ENCODE assay signal across 8 cellular contexts in the genomic region with DNA sequence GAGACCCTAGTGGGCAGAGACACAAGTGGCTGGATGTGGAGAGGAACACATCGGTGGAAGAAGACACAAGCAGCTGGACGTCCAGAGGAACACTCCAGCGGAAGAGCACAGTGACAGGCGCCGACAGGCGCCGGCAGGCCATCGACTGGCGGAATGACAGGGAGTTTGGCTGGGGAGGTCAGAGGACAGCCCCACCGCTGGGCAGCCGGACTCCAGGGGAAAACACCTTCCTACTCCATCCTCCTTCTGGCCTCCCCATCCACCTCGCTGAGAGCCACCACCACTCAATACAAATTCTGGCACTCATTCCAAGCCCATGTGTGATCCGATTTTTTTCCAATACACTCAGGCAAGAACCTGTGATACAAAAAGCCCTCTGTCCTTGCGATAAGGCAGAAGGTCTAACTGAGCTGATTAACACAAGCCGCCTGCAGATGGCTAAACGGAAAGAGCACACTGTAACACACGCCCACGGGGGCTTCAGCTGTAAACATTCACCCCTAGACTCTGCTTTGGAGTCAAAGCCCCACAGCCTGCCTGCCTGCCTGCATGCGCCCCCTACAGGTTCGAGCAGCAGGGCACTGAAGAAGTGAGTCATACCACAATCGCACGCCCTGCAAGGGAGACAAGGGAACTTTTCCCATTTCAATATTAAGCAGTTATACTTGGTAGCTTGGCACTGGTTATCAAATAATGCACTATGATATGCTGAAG. TPM values are rescaled to one million over a fixed set of nuclear protein-coding genes. Genes with fewer than 3 reads are reported as not detected.
DNase-seq lines count a peak whose midpoint lies in the region; ATAC-seq and TF ChIP-seq lines count a peak whose summit lies in the region.

No MANE protein-coding gene starts in this region.

- intact Hi-C loops in body of pancreas (cut with DNase I) (no loop called here), mucosa of descending colon (cut with DNase I, micrococcal nuclease) (no loop called here), vagina (cut with DNase I) (no loop called here)

- no peaks in the 10 kb centered on the region for H3K27me3 ChIP-seq in HUES6 (ENCODE audit: control insufficient read depth, insufficient read depth, low read length)
- H3K27me3 ChIP-seq in body of pancreas = no peaks in the 10 kb centered on the region
- H3K27me3 ChIP-seq in vagina = no peaks in the 10 kb centered on the region

- no peaks in the 10 kb centered on the region for H3K36me3 ChIP-seq in HUES6 (ENCODE audit: control insufficient read depth, insufficient read depth, low read length)
- no peaks in the 10 kb centered on the region for H3K36me3 ChIP-seq in body of pancreas (replicated peaks in 1 of 2; ENCODE audit: insufficient read depth in 1 of 2, low read depth in 2 of 2)
- H3K36me3 ChIP-seq in mucosa of descending colon (ENCODE audit: low read depth) = no peaks in the 10 kb centered on the region
- no peaks in the 10 kb centered on the region for H3K36me3 ChIP-seq in vagina

- DNase-seq in EH (ENCODE audit: low read depth) (peak; percentile 33), body of pancreas (peak; percentile 15 to 49 (median 30)), mucosa of descending colon (peak in 2 of 3 donors; percentile 5 to 26), vagina (ENCODE audit: extremely low spot score in 2 of 2) (no peak)

- H3K4me1 ChIP-seq in HUES6 (ENCODE audit: control insufficient read depth, insufficient read depth, low read length) (peaks cover 7% of the 10 kb centered on the region), body of pancreas (peaks cover 5% of the 10 kb centered on the region), mucosa of descending colon (ENCODE audit: low read depth) (no peaks in the 10 kb centered on the region), vagina (no peaks in the 10 kb centered on the region)

- no peak overlapping the region for H3K9ac ChIP-seq in HUES6 (ENCODE audit: low read length)

- no peak for ATAC-seq in body of pancreas
- ATAC-seq in mucosa of descending colon = no peak
- ATAC-seq in GM21526 (IDR thresholded peaks at IDR 0.05; ENCODE audit: low FRiP score, unreplicated experiment) = no peak
- ATAC-seq in GM21619 (IDR thresholded peaks at IDR 0.05; ENCODE audit: unreplicated experiment) = no peak
- no peak for ATAC-seq in GM19397 (IDR thresholded peaks at IDR 0.05; ENCODE audit: unreplicated experiment)

- H3K27ac ChIP-seq in HUES6 (ENCODE audit: low read depth, low read length) (no peak overlapping the region), body of pancreas (no peak overlapping the region), vagina (no peak overlapping the region)

- TF ChIP-seq POLR2A in body of pancreas (IDR thresholded peaks at IDR 0.05) = no peak
- TF ChIP-seq POLR2A in vagina (IDR thresholded peaks at IDR 0.05) = no peak

- H3K4me3 ChIP-seq in HUES6 (ENCODE audit: low read depth, low read length) = peak overlapping the region; percentile 31
- no peak overlapping the region for H3K4me3 ChIP-seq in body of pancreas
- no peak overlapping the region for H3K4me3 ChIP-seq in mucosa of descending colon
- no peak overlapping the region for H3K4me3 ChIP-seq in vagina

- TF ChIP-seq CTCF in body of pancreas (IDR thresholded peaks at IDR 0.05) (peak in 4 of 7 experiments; percentile 21 to 31 (median 24)), mucosa of descending colon (IDR thresholded peaks at IDR 0.05) (no peak), vagina (IDR thresholded peaks at IDR 0.05) (no peak)

- 37 to 56% methylated on average over 16 to 22 of the region's 22 CpGs for WGBS in body of pancreas, 2 donors

- peaks cover 8% of the 10 kb centered on the region; the same call in 1 of the 2 replicates for H3K9me3 ChIP-seq in HUES6 (ENCODE audit: control insufficient read depth, insufficient read depth, low read depth, low read length)
- no peaks in the 10 kb centered on the region for H3K9me3 ChIP-seq in body of pancreas
- no peaks in the 10 kb centered on the region for H3K9me3 ChIP-seq in mucosa of descending colon
- H3K9me3 ChIP-seq in vagina = no peaks in the 10 kb centered on the region

RNA-seq across cellular contexts. Expression of gene LRP1B, which starts 50.2 kb away (rescaled TPM):
- 1 to 10 TPM in 1 of 2 donors, under 1 TPM in 1; 0.52 to 3.0 TPM for total RNA-seq in body of pancreas
- 1 to 10 TPM in 1 of 3 donors, under 1 TPM in 2; 0.12 to 1.6 (median 0.20) TPM for total RNA-seq in mucosa of descending colon
- 8.8 TPM for total RNA-seq in vagina

Comparison
In these comparisons a context has a peak if more than half of its experiments do, and no peak if none do; other contexts are left out.
1. DNase-seq: peak in EH (single experiment), body of pancreas (4 of 4) and mucosa of descending colon (2 of 3); none in vagina (0 of 2).
2. CTCF ChIP-seq: peak in body of pancreas (4 of 7); none in mucosa of descending colon (single experiment) and vagina (0 of 3).